In the genomic region with DNA sequence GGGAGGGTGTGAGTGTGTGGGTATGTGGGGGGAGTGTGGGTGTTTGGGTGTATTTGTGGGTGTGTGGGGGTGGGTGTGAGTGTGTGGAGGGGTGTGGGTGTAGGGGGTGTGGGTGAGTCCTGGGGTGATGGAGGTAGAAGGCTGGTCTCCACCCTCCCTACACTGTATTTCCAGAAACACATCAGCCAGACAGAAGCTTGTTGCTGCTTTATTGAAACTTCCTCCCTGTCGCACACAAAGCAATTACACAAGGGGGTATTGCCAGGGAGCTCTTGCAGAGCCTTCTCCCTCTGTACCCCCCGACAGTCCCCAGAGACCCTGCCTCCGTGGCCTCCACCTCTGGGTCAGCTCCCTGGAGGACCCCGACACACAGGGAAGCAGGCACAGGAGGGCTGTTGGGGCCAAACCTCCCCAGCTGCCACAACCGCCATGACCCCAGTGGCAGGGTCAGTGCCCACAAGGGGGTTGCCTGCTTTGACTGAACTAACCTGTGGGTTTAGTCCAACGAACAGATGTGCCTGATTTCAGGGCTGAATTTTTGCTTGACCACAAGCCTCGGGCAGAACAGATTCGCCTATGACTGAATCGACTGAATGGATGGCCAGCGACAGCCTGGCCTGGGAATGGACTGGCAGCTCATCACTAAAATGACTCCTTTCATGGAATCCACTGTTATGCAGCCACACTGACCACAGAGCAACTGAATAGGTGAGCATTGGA, we compare ENCODE assay signal across 10 cellular contexts. TPM values are rescaled to one million over a fixed set of nuclear protein-coding genes. Genes with fewer than 3 reads are reported as not detected.
DNase-seq lines count a peak whose midpoint lies in the region; ATAC-seq and TF ChIP-seq lines count a peak whose summit lies in the region.
"Had no signal": no experiment of that assay in that cellular context is flagged by ENCODE, and none has a peak within 500 bp of the region (broad histone marks: within the 10 kb centered on the region; RNA-seq: fewer than 3 reads in every experiment).

No MANE protein-coding gene starts in this region.

- H3K4ac ChIP-seq in mesendoderm (ENCODE audit: low read depth, low read length): no peak overlapping the region

- H4K20me1 ChIP-seq in DOHH2 (ENCODE audit: control insufficient read depth, insufficient read depth, low read depth, low read length): no peaks in the 10 kb centered on the region; the same call in none of the 2 replicates

- no peak overlapping the region for H3K4me3 ChIP-seq in DOHH2 (ENCODE audit: low read length)
- no peak overlapping the region for H3K4me3 ChIP-seq in HEK293 (ENCODE audit: low read depth, low read length)
- H3K4me3 ChIP-seq in WERI-Rb-1 (ENCODE audit: low read depth, low read length): no peak overlapping the region
- no peak overlapping the region for H3K4me3 ChIP-seq in mesendoderm (ENCODE audit: low read length)
- no peak overlapping the region for H3K4me3 ChIP-seq in BE2C (ENCODE audit: low read depth, low read length)
- H3K4me3 ChIP-seq: ascending aorta had no signal

- peaks cover 18% of the 10 kb centered on the region for H3K27me3 Mint-ChIP-seq in Calu3 (ENCODE audit: unreplicated experiment)

- H3K18ac ChIP-seq in mesendoderm (ENCODE audit: low read length): no peak overlapping the region

- peak overlapping the region; percentile 14 for H3K9ac ChIP-seq in mesendoderm (ENCODE audit: low read length)

- H3K27ac ChIP-seq in DOHH2 (ENCODE audit: low read depth, low read length) (peak overlapping the region; percentile 32), HEK293 (ENCODE audit: extremely low read depth, low read depth, low read length) (no peak overlapping the region), WERI-Rb-1 (peak overlapping the region; percentile 46), mesendoderm (ENCODE audit: low read depth, low read length) (no peak overlapping the region)
- H3K27ac ChIP-seq: ascending aorta had no signal

- DNase-seq in WERI-Rb-1: no peak
- no peak for DNase-seq in mesendoderm
- DNase-seq in AML-193 (lab: John Stamatoyannopoulos, UW): no peak
- DNase-seq in Calu3: no peak
- no peak for DNase-seq in BE2C

- CTCF ChIA-PET in HEK293 (lab: Yijun Ruan, JAX) (interaction anchor here (0.8 to 1.4 kb wide), 4 partner anchors 14 to 69 kb away, joined by 3 to 6 read pairs (median 4); no protein-coding TSS in a partner anchor), Calu3 (lab: Charles Lee) (interaction anchor here (0.9 kb wide), 1 partner anchor 24 kb away, joined by 4 read pairs; no protein-coding TSS in a partner anchor)

- no peak overlapping the region for H2BK120ac ChIP-seq in mesendoderm (ENCODE audit: low read depth, low read length)

- H3K79me1 ChIP-seq in mesendoderm (ENCODE audit: low read length): no peaks in the 10 kb centered on the region

- no peaks in the 10 kb centered on the region for H3K9me3 Mint-ChIP-seq in Calu3 (ENCODE audit: low read depth, unreplicated experiment)

- H3K79me2 ChIP-seq in DOHH2 (ENCODE audit: control insufficient read depth, low read length): no peaks in the 10 kb centered on the region
- H3K79me2 ChIP-seq in mesendoderm (ENCODE audit: control insufficient read depth, insufficient read depth, low read length): no peaks in the 10 kb centered on the region

- H3K9me2 ChIP-seq in DOHH2 (replicated peaks; ENCODE audit: control insufficient read depth, low read length): no peaks in the 10 kb centered on the region

- H3K4me2 ChIP-seq in DOHH2 (ENCODE audit: low read length) (no peak overlapping the region), mesendoderm (ENCODE audit: low read length) (no peak overlapping the region)

- H4K8ac ChIP-seq in mesendoderm (ENCODE audit: low read depth, low read length): no peak overlapping the region

- H3F3A ChIP-seq in DOHH2 (ENCODE audit: control insufficient read depth, insufficient read depth): peaks cover 46% of the 10 kb centered on the region

- no peak for ATAC-seq in HG03025 (IDR thresholded peaks at IDR 0.05; ENCODE audit: low FRiP score, unreplicated experiment)
- ATAC-seq: Panc1 had no signal

- H2BK5ac ChIP-seq in mesendoderm (ENCODE audit: low read length): no peak overlapping the region

- intact Hi-C loops in Calu3 (cut with micrococcal nuclease; ENCODE audit: unreplicated experiment): no loop called here

- H3K36me3 Mint-ChIP-seq in Calu3 (ENCODE audit: insufficient read depth, unreplicated experiment): peaks cover 7% of the 10 kb centered on the region

- no peak overlapping the region for H3K56ac ChIP-seq in mesendoderm (ENCODE audit: low read length)

- H3K4me1 Mint-ChIP-seq in Calu3 (ENCODE audit: low read depth, unreplicated experiment): no peaks in the 10 kb centered on the region

- H3K4me1 ChIP-seq in DOHH2 (ENCODE audit: control insufficient read depth, low read length): peaks cover 41% of the 10 kb centered on the region
- H3K4me1 ChIP-seq in HEK293 (ENCODE audit: control insufficient read depth, insufficient read depth, low read length): no peaks in the 10 kb centered on the region
- H3K4me1 ChIP-seq in mesendoderm (ENCODE audit: control insufficient read depth, low read depth, low read length): no peaks in the 10 kb centered on the region
- H3K4me1 ChIP-seq in BE2C: no peaks in the 10 kb centered on the region
- H3K4me1 ChIP-seq: ascending aorta had no signal

- H3K36me3 ChIP-seq in DOHH2 (ENCODE audit: control insufficient read depth, low read length) (peaks cover 51% of the 10 kb centered on the region), HEK293 (ENCODE audit: control insufficient read depth in 2 of 2, insufficient read depth in 1 of 2, low read length in 2 of 2) (no peaks in the 10 kb centered on the region), WERI-Rb-1 (no peaks in the 10 kb centered on the region), mesendoderm (ENCODE audit: control insufficient read depth, insufficient read depth, low read length) (no peaks in the 10 kb centered on the region), BE2C (no peaks in the 10 kb centered on the region)
- H3K36me3 ChIP-seq: ascending aorta had no signal

- H3K23ac ChIP-seq in mesendoderm (ENCODE audit: low read length): no peak overlapping the region

- H3K27me3 ChIP-seq in DOHH2 (ENCODE audit: control insufficient read depth, low read length) (no peaks in the 10 kb centered on the region), WERI-Rb-1 (ENCODE audit: insufficient read depth, low read depth, severe bottlenecking) (no peaks in the 10 kb centered on the region), mesendoderm (ENCODE audit: insufficient read depth, low read length, poor library complexity) (no peaks in the 10 kb centered on the region), BE2C (no peaks in the 10 kb centered on the region)
- H3K27me3 ChIP-seq: ascending aorta had no signal

- no peak overlapping the region for H4K5ac ChIP-seq in mesendoderm (ENCODE audit: low read length)

- H3K9me3 ChIP-seq in DOHH2 (ENCODE audit: control insufficient read depth, insufficient read depth, low read length) (no peaks in the 10 kb centered on the region), HEK293 (ENCODE audit: control insufficient read depth, insufficient read depth, low read depth, low read length) (no peaks in the 10 kb centered on the region), WERI-Rb-1 (ENCODE audit: severe bottlenecking) (no peaks in the 10 kb centered on the region), BE2C (no peaks in the 10 kb centered on the region)
- H3K9me3 ChIP-seq: ascending aorta had no signal

- H3K27ac Mint-ChIP-seq in Calu3 (ENCODE audit: unreplicated experiment): no peak overlapping the region

- WGBS in mesendoderm (ENCODE audit: extremely low coverage, insufficient coverage, low lambda C conversion rate): no CpG with 5 or more reads among the region's 10 CpGs

- H3K4me3 Mint-ChIP-seq in Calu3 (ENCODE audit: low read depth, unreplicated experiment): no peak overlapping the region

- H2BK15ac ChIP-seq in mesendoderm (replicated peaks; ENCODE audit: low read depth): no peak overlapping the region

- POLR2A ChIA-PET in HEK293 (lab: Yijun Ruan, JAX): interaction anchor here (1.6 kb wide), 1 partner anchor 14 kb away, joined by 5 read pairs; no protein-coding TSS in a partner anchor

- no TSS peak for BruUV-seq in Calu3 (replicated peaks; lab: Mats Ljungman, UMichigan)

- H2AK5ac ChIP-seq in mesendoderm (ENCODE audit: low read length): no peak overlapping the region

- TF ChIP-seq CTCF in DOHH2 (IDR thresholded peaks at IDR 0.05; ENCODE audit: low read depth, low read length, poor library complexity, severe bottlenecking) (no peak), HEK293 (tag by site-specific recombination; IDR thresholded peaks at IDR 0.05) (no peak), WERI-Rb-1 (IDR thresholded peaks at IDR 0.05; ENCODE audit: low read depth, low read length) (no peak), Calu3 (IDR thresholded peaks at IDR 0.05; ENCODE audit: unreplicated experiment) (no peak), BE2C (IDR thresholded peaks at IDR 0.05; ENCODE audit: low read depth, low read length) (no peak)

TF ChIP-seq in HEK293, 187 proteins besides CTCF, POLR2A, EP300 and RAD21:
- TF ChIP-seq YY1 (tag by site-specific recombination; IDR thresholded peaks at IDR 0.05): no peak
- TF ChIP-seq SCRT2 (tag by site-specific recombination; IDR thresholded peaks at IDR 0.05): peak; percentile 28; the same call in 1 of the 2 replicates
- TF ChIP-seq ZNF37A (tag by site-specific recombination; IDR thresholded peaks at IDR 0.05): no peak
- TF ChIP-seq ZNF670 (tag by site-specific recombination; IDR thresholded peaks at IDR 0.05; ENCODE audit: low read depth): no peak
- TF ChIP-seq, protein P1, sequence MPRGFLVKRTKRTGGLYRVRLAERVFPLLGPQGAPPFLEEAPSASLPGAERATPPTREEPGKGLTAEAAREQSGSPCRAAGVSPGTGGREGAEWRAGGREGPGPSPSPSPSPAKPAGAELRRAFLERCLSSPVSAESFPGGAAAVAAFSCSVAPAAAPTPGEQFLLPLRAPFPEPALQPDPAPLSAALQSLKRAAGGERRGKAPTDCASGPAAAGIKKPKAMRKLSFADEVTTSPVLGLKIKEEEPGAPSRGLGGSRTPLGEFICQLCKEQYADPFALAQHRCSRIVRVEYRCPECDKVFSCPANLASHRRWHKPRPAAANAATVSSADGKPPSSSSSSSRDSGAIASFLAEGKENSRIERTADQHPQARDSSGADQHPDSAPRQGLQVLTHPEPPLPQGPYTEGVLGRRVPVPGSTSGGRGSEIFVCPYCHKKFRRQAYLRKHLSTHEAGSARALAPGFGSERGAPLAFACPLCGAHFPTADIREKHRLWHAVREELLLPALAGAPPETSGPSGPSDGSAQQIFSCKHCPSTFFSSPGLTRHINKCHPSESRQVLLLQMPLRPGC (tag by site-specific recombination; IDR thresholded peaks at IDR 0.05): no peak
- no peak for TF ChIP-seq ZNF473 (tag by site-specific recombination; IDR thresholded peaks at IDR 0.05)

RNA-seq across cellular contexts. Expression of a gene that starts 9.1 kb away (rescaled TPM):
- 0.07 TPM for polyA plus RNA-seq in mesendoderm (2013, experiment 1 of 2)
- 0.08 TPM for polyA plus RNA-seq in mesendoderm (2013, experiment 2 of 2)
- total RNA-seq in Calu3 (2022): not detected in 2 replicates
- polyA plus RNA-seq in BE2C (2012; ENCODE audit: insufficient read depth, insufficient read length, low read depth): not detected

RNA-seq across cellular contexts. Expression of a gene that starts 25.1 kb away (rescaled TPM):
- polyA plus RNA-seq in mesendoderm (2013, experiment 1 of 2): 0.70 TPM
- 0.64 TPM for polyA plus RNA-seq in mesendoderm (2013, experiment 2 of 2)
- total RNA-seq in Calu3 (2022): not detected in 2 replicates
- 0.77 TPM for polyA plus RNA-seq in BE2C (2012; ENCODE audit: insufficient read depth, insufficient read length, low read depth)

Comparison
In these comparisons a context has a peak if more than half of its experiments do, and no peak if none do; other contexts are left out.
1. H3K27ac ChIP-seq: peak in DOHH2 (single experiment) and WERI-Rb-1 (single experiment); none in HEK293 (single experiment) and mesendoderm (single experiment).